ENCODE assay signal across 17 cellular contexts in the genomic region with DNA sequence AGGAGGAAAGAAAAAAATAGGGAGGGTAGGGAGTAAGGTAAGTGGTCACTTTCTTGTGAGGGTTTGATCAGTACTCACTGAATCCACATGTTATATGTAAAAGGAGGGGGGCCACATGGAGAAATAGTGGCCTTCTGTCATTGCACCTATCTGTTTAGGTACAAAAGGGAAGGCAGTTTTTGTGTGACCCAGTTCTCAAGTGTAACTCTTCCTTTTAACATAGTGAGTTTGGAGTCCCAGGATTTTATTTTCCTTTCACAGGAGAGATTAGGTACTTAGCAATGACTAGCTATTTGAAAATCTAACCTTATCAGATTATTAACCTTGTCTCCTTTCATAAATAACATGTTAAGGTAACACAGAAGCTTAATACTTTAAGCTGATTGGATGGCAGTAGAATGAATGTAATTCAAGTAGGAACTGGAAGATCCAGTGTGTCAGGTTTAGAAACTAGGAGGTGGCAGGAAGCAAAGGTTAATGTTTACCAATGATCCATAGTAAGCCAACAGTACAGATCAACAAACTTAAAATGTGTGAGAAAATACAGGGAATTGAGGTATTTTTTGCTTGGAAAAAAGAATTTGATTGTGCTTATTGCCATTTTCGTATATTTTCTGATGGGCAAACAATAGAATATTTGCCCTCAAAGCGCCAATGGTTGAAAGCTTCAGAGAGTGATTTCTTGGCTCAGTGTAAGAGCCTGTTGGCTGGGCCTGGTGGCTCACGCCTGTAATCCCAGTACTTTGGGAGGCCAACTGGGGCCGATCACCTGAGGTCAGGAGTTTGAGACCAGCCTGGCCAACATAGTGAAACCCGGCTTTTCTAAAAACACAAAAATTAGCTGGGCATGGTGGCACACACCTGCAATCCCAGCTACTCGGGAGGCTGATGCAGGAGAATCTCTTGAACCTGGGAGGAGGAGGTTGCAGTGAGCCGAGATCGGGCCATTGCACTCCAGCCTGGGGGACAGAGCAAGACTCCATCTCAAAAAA. TPM values are rescaled to one million over a fixed set of nuclear protein-coding genes. Genes with fewer than 3 reads are reported as not detected.
DNase-seq lines count a peak whose midpoint lies in the region.
"Had no signal": no experiment of that assay in that cellular context is flagged by ENCODE, and none has a peak within 500 bp of the region (broad histone marks: within the 10 kb centered on the region; RNA-seq: fewer than 3 reads in every experiment).

No MANE protein-coding gene starts in this region.

- H2BK5ac ChIP-seq in trophoblast cell (ENCODE audit: low read depth, low read length, poor library complexity) = peak overlapping the region; percentile 58

- H3K79me1 ChIP-seq in trophoblast cell (ENCODE audit: low read length) = peaks cover 7% of the 10 kb centered on the region

- H3K23ac ChIP-seq in trophoblast cell (ENCODE audit: low read length) = no peak overlapping the region

- H3K4me1 Mint-ChIP-seq in immature natural killer cell = no peaks in the 10 kb centered on the region
- H3K4me1 Mint-ChIP-seq: activated naive CD4-positive, alpha-beta T cell treated with anti-CD3 and anti-CD28 coated beads, Interleukin-2, amount 50 U/mL, for 24 hours; B cell; IgD-negative memory B cell; neural crest cell; T-helper 17 cell had no signal

- H2BK120ac ChIP-seq in trophoblast cell (ENCODE audit: insufficient read depth, low read length, poor library complexity) = peak overlapping the region; percentile 4

- H4K91ac ChIP-seq in trophoblast cell (ENCODE audit: low read depth, low read length) = peak overlapping the region; percentile 63

- no peaks in the 10 kb centered on the region for H3K27me3 ChIP-seq in trophoblast cell (ENCODE audit: insufficient read depth, low read length)

- H3K4me3 Mint-ChIP-seq in immature natural killer cell = no peak overlapping the region
- H3K4me3 Mint-ChIP-seq: activated CD8-positive, alpha-beta T cell treated with anti-CD3 and anti-CD28 coated beads for 36 hours; activated naive CD4-positive, alpha-beta T cell treated with anti-CD3 and anti-CD28 coated beads, Interleukin-2, amount 50 U/mL, for 24 hours; B cell; IgD-negative memory B cell; neural crest cell; T-helper 17 cell had no signal

- H3K9me3 ChIP-seq in trophoblast cell (ENCODE audit: insufficient read depth, low read depth, low read length) = no peaks in the 10 kb centered on the region

- peaks cover 0 to 6% of the 10 kb centered on the region in 2 experiments for H3K36me3 ChIP-seq in trophoblast cell (ENCODE audit: control insufficient read depth in 1 of 2, insufficient read depth in 2 of 2, low read length in 2 of 2)

- H3K9me3 Mint-ChIP-seq in immature natural killer cell = peaks cover 0 to 5% (median 1%) of the 10 kb centered on the region in 6 donors
- H3K9me3 Mint-ChIP-seq: activated CD8-positive, alpha-beta T cell treated with anti-CD3 and anti-CD28 coated beads for 36 hours; activated naive CD4-positive, alpha-beta T cell treated with anti-CD3 and anti-CD28 coated beads, Interleukin-2, amount 50 U/mL, for 24 hours; IgD-negative memory B cell; neural crest cell had no signal

- DNase-seq in DMS53 treated with DMSO at 0.1 percent for 48 hours (lab: John Stamatoyannopoulos, UW; ENCODE audit: unreplicated experiment) (peak; percentile 63), NCI-H748 treated with DMSO at 0.1 percent for 48 hours (lab: John Stamatoyannopoulos, UW) (peak; percentile 64), iPS-NIHi11 (ENCODE audit: low spot score) (peak; percentile 20), trophoblast cell (peak in 1 of 2 donors; percentile 81), substantia nigra (lab: John Stamatoyannopoulos, UW) (no peak), Kasumi-1 (lab: John Stamatoyannopoulos, UW) (no peak), immature natural killer cell (no peak)
- DNase-seq in activated T-cell treated with anti-CD3 and anti-CD28 coated beads, Interleukin-2, amount 50 U/mL, for 1 hour = no peak
- DNase-seq: activated CD8-positive, alpha-beta T cell treated with anti-CD3 and anti-CD28 coated beads for 36 hours; NCI-H146; OCI-M1; stimulated activated CD8-positive, alpha-beta memory T cell treated with anti-CD3 and anti-CD28 coated beads, Interleukin-4, amount 100 ng/mL, for 48 hours; T-helper 17 cell had no signal

- no peaks in the 10 kb centered on the region for H3K79me2 ChIP-seq in trophoblast cell (ENCODE audit: control insufficient read depth, insufficient read depth, low read length, poor library complexity)

- H3K4me2 ChIP-seq in trophoblast cell (ENCODE audit: low read length) = peak overlapping the region; percentile 30

- WGBS in trophoblast cell (ENCODE audit: extremely low coverage, insufficient coverage, insufficient read length) = no CpG with 5 or more reads among the region's 8 CpGs

- H2AFZ ChIP-seq in trophoblast cell (ENCODE audit: insufficient read depth, low read length, poor library complexity) = no peak overlapping the region

- H4K12ac ChIP-seq in trophoblast cell (ENCODE audit: low read depth, low read length) = no peak overlapping the region

- peak overlapping the region; percentile 82 for H3K27ac ChIP-seq in trophoblast cell (ENCODE audit: low read depth, low read length)
- H3K27ac ChIP-seq in substantia nigra (ENCODE audit: low read depth, low read length, poor library complexity, severe bottlenecking) = no peak overlapping the region

- no peak overlapping the region for H3K18ac ChIP-seq in trophoblast cell (ENCODE audit: low read length)

- H3K4me3 ChIP-seq in trophoblast cell (ENCODE audit: low read depth, low read length) = no peak overlapping the region

- H3K27ac Mint-ChIP-seq in immature natural killer cell = no peak overlapping the region
- H3K27ac Mint-ChIP-seq: activated CD8-positive, alpha-beta T cell treated with anti-CD3 and anti-CD28 coated beads for 36 hours; activated naive CD4-positive, alpha-beta T cell treated with anti-CD3 and anti-CD28 coated beads, Interleukin-2, amount 50 U/mL, for 24 hours; B cell; IgD-negative memory B cell; T-helper 17 cell had no signal

- no peaks in the 10 kb centered on the region for H3K36me3 Mint-ChIP-seq in immature natural killer cell
- H3K36me3 Mint-ChIP-seq: activated naive CD4-positive, alpha-beta T cell treated with anti-CD3 and anti-CD28 coated beads, Interleukin-2, amount 50 U/mL, for 24 hours; IgD-negative memory B cell had no signal

- peaks cover 3 to 8% of the 10 kb centered on the region in 2 experiments for H3K4me1 ChIP-seq in trophoblast cell (ENCODE audit: control insufficient read depth in 1 of 2, insufficient read depth in 2 of 2, low read length in 2 of 2)

- no peak overlapping the region for H2AK5ac ChIP-seq in trophoblast cell (ENCODE audit: low read length)

- H2BK12ac ChIP-seq in trophoblast cell (ENCODE audit: low read length) = peak overlapping the region; percentile 58

- H3K4ac ChIP-seq in trophoblast cell (ENCODE audit: low read depth, low read length) = peak overlapping the region; percentile 40

- H3K27me3 Mint-ChIP-seq in immature natural killer cell (ENCODE audit: low read depth in 3 of 3) = peaks cover 0 to 1% (median 0%) of the 10 kb centered on the region in 3 donors
- H3K27me3 Mint-ChIP-seq: activated CD8-positive, alpha-beta T cell treated with anti-CD3 and anti-CD28 coated beads for 36 hours; activated naive CD4-positive, alpha-beta T cell treated with anti-CD3 and anti-CD28 coated beads, Interleukin-2, amount 50 U/mL, for 24 hours had no signal

- no peak overlapping the region for H3K9ac ChIP-seq in trophoblast cell (ENCODE audit: low read length)

- H3K14ac ChIP-seq in trophoblast cell (ENCODE audit: low read length) = no peak overlapping the region

- peak overlapping the region; percentile 65 for H4K8ac ChIP-seq in trophoblast cell (ENCODE audit: low read depth, low read length)

RNA-seq across cellular contexts. Expression of a gene that starts 11.3 kb away (rescaled TPM):
- 43.2 and 52.0 TPM in 2 replicates for polyA plus RNA-seq in trophoblast cell (2013)
- 1 to 10 TPM in 1 of 3 donors, under 1 TPM in 1, not detected in 1; 0.78 to 1.3 TPM for polyA plus RNA-seq in immature natural killer cell
- polyA plus RNA-seq: IgD-negative memory B cell had no signal

Comparison
In these comparisons a context has a peak if more than half of its experiments do, and no peak if none do; other contexts are left out.
1. DNase-seq: peak in DMS53 treated with DMSO at 0.1 percent for 48 hours (single experiment), NCI-H748 treated with DMSO at 0.1 percent for 48 hours (single experiment) and iPS-NIHi11 (single experiment); none in substantia nigra (0 of 49), activated T-cell treated with anti-CD3 and anti-CD28 coated beads, Interleukin-2, amount 50 U/mL, for 1 hour (single experiment), Kasumi-1 (0 of 2) and immature natural killer cell (0 of 3).